In the genomic region with DNA sequence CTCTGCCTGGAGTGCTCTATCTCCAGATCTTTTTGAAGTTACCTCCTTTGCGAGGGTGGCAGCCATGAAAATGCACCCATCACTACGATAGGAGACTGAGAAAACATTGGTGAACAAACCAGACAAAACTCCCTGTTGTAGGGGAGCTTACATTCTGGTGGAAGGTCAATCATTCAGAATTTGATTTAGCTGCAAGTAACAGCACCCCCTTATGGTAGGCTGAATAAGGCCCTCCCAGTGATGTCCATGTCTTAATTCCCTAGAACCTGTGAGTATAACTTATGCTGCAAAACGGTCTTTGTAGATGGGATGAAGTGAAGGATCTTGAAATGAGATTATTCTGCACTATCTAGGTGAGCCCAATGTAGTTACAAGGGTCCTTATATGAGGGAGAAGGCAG, we compare ENCODE assay signal across 8 cellular contexts. TPM values are rescaled to one million over a fixed set of nuclear protein-coding genes. Genes with fewer than 3 reads are reported as not detected.
A peak's percentile ranks its signal among the peaks of the same experiment; 100 is the strongest.
DNase-seq lines count a peak whose midpoint lies in the region; ATAC-seq and TF ChIP-seq lines count a peak whose summit lies in the region.

No MANE protein-coding gene starts in this region.

- H3K4me1 Mint-ChIP-seq in CD14-positive monocyte = peaks cover 10% of the 10 kb centered on the region
- H3K4me1 Mint-ChIP-seq in chondrocyte (ENCODE audit: low read depth) = peaks cover 1% of the 10 kb centered on the region
- peaks cover 1% of the 10 kb centered on the region for H3K4me1 Mint-ChIP-seq in progenitor cell of endocrine pancreas (ENCODE audit: low read depth)

- intact Hi-C loops in CD14-positive monocyte (cut with micrococcal nuclease) = loop anchor here in 1 of 2 donors (10.0 kb wide), 2 partner anchors 50 to 150 kb away; no protein-coding TSS in a partner anchor

- TF ChIP-seq CTCF in CD14-positive monocyte (IDR thresholded peaks at IDR 0.05) (peak; percentile 71), chondrocyte (IDR thresholded peaks at IDR 0.05) (peak; percentile 63), progenitor cell of endocrine pancreas (IDR thresholded peaks at IDR 0.05; ENCODE audit: unreplicated experiment) (peak; percentile 47)

- no peaks in the 10 kb centered on the region for H3K27me3 ChIP-seq in effector memory CD4-positive, alpha-beta T cell (replicated peaks; ENCODE audit: control insufficient read depth, insufficient read depth, low read length, poor library complexity, severe bottlenecking)

- H3K4me3 Mint-ChIP-seq in CD14-positive monocyte = no peak overlapping the region
- H3K4me3 Mint-ChIP-seq in chondrocyte (ENCODE audit: unreplicated experiment) = no peak overlapping the region
- no peak overlapping the region for H3K4me3 Mint-ChIP-seq in progenitor cell of endocrine pancreas (ENCODE audit: low read depth)

- H3K36me3 Mint-ChIP-seq in CD14-positive monocyte = peaks cover 0 to 10% of the 10 kb centered on the region in 2 donors
- H3K36me3 Mint-ChIP-seq in chondrocyte (ENCODE audit: low read depth) = no peaks in the 10 kb centered on the region
- H3K36me3 Mint-ChIP-seq in progenitor cell of endocrine pancreas (ENCODE audit: insufficient read depth) = peaks cover 2% of the 10 kb centered on the region

- DNase-seq in CD14-positive monocyte (ENCODE audit: low spot score) (no peak), NAMALWA (ENCODE audit: low spot score) (peak; percentile 53), chondrocyte (ENCODE audit: low spot score) (no peak), progenitor cell of endocrine pancreas (ENCODE audit: low spot score, unreplicated experiment) (no peak)
- no peak for DNase-seq in effector memory CD4-positive, alpha-beta T cell

- ATAC-seq in GM19351 (IDR thresholded peaks at IDR 0.05; ENCODE audit: unreplicated experiment) (peak; percentile 60), HG02970 (IDR thresholded peaks at IDR 0.05; ENCODE audit: low FRiP score, unreplicated experiment) (no peak), GM21360 (IDR thresholded peaks at IDR 0.05; ENCODE audit: unreplicated experiment) (no peak)

- H3K4me1 ChIP-seq in effector memory CD4-positive, alpha-beta T cell (ENCODE audit: control insufficient read depth, insufficient read depth, low read length, poor library complexity, severe bottlenecking) = no peaks in the 10 kb centered on the region

- no peaks in the 10 kb centered on the region for H3K9me3 ChIP-seq in effector memory CD4-positive, alpha-beta T cell (ENCODE audit: control insufficient read depth, low read length)

- H3K36me3 ChIP-seq in effector memory CD4-positive, alpha-beta T cell (ENCODE audit: control insufficient read depth, insufficient read depth, low read length) = no peaks in the 10 kb centered on the region

- H3K27ac ChIP-seq in effector memory CD4-positive, alpha-beta T cell (ENCODE audit: insufficient read depth, low read length, poor library complexity, severe bottlenecking) = no peak overlapping the region

- H3K4me3 ChIP-seq in effector memory CD4-positive, alpha-beta T cell (ENCODE audit: insufficient read depth, low read depth, low read length, poor library complexity, severe bottlenecking) = no peak overlapping the region

- H3K9me3 Mint-ChIP-seq in CD14-positive monocyte (peaks cover 0 to 12% (median 2%) of the 10 kb centered on the region in 7 donors), chondrocyte (ENCODE audit: low read depth) (no peaks in the 10 kb centered on the region), progenitor cell of endocrine pancreas (ENCODE audit: low read depth) (peaks cover 3% of the 10 kb centered on the region)

- H3K27ac Mint-ChIP-seq in CD14-positive monocyte (peak overlapping the region in 1 of 7 donors; percentile 2), chondrocyte (ENCODE audit: unreplicated experiment) (no peak overlapping the region), progenitor cell of endocrine pancreas (no peak overlapping the region)

- peaks cover 0 to 3% (median 0%) of the 10 kb centered on the region in 3 donors for H3K27me3 Mint-ChIP-seq in CD14-positive monocyte (ENCODE audit: low read depth in 3 of 3)
- peaks cover 10% of the 10 kb centered on the region for H3K27me3 Mint-ChIP-seq in chondrocyte (ENCODE audit: low read depth)
- no peaks in the 10 kb centered on the region for H3K27me3 Mint-ChIP-seq in progenitor cell of endocrine pancreas

RNA-seq across cellular contexts. Expression of gene TEC, which starts 5.6 kb away (rescaled TPM):
- under 1 TPM; 0.30 to 0.73 TPM for polyA plus RNA-seq in CD14-positive monocyte
- total RNA-seq in chondrocyte (0.12 to 0.35 TPM (median 0.26 TPM) in 3 replicates), progenitor cell of endocrine pancreas (3.4 and 4.0 TPM in 2 replicates)
